1 cellular context compared by ENCODE assay signal in the genomic region with DNA sequence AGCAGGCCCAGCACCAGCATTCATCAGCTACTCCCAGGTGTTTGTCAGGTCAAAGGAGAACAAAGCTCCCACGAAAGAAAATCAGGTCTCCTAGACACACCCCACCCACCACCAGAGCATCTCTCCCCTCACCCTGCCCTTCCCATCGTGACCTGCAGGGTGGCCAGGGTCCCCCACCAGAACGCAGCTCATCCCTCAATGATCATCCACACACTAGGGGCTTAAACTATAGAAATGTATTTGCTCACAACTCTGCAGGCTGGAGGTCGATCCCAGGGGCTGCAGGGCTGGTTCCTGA.
TF ChIP-seq lines count a peak whose summit lies in the region.

No MANE protein-coding gene starts in this region.

TF ChIP-seq in IMR-90, 13 proteins besides CTCF, POLR2A, EP300 and RAD21 (continued from another document):
- TF ChIP-seq, protein P1, sequence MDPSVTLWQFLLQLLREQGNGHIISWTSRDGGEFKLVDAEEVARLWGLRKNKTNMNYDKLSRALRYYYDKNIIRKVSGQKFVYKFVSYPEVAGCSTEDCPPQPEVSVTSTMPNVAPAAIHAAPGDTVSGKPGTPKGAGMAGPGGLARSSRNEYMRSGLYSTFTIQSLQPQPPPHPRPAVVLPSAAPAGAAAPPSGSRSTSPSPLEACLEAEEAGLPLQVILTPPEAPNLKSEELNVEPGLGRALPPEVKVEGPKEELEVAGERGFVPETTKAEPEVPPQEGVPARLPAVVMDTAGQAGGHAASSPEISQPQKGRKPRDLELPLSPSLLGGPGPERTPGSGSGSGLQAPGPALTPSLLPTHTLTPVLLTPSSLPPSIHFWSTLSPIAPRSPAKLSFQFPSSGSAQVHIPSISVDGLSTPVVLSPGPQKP (IDR thresholded peaks at IDR 0.05; ENCODE audit: borderline replicate concordance, low read depth, low read length): no peak
- TF ChIP-seq NFE2L2 (IDR thresholded peaks at IDR 0.05; ENCODE audit: low read depth, low read length) (no peak), MXI1 (IDR thresholded peaks at IDR 0.05; ENCODE audit: borderline replicate concordance, low read depth, low read length) (no peak), SMC3 (IDR thresholded peaks at IDR 0.05; ENCODE audit: low read depth, low read length) (no peak), RFX5 (IDR thresholded peaks at IDR 0.05; ENCODE audit: low read depth, low read length) (no peak), MAFK (IDR thresholded peaks at IDR 0.05; ENCODE audit: low read depth, low read length) (no peak), FOS (IDR thresholded peaks at IDR 0.05; ENCODE audit: low read depth, low read length) (no peak), CEBPB (IDR thresholded peaks at IDR 0.05; ENCODE audit: low read depth, low read length) (no peak), BHLHE40 (IDR thresholded peaks at IDR 0.05; ENCODE audit: low read depth, low read length) (no peak), RCOR1 (IDR thresholded peaks at IDR 0.05; ENCODE audit: insufficient replicate concordance, low read length) (no peak), MAZ (IDR thresholded peaks at IDR 0.05; ENCODE audit: borderline replicate concordance, low read depth, low read length) (no peak)
- TF ChIP-seq, protein P2, sequence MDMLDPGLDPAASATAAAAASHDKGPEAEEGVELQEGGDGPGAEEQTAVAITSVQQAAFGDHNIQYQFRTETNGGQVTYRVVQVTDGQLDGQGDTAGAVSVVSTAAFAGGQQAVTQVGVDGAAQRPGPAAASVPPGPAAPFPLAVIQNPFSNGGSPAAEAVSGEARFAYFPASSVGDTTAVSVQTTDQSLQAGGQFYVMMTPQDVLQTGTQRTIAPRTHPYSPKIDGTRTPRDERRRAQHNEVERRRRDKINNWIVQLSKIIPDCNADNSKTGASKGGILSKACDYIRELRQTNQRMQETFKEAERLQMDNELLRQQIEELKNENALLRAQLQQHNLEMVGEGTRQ (IDR thresholded peaks at IDR 0.05; ENCODE audit: low read depth, low read length): no peak
